ENCODE assay signal across 9 cellular contexts in genomic region chr17:75288359-75288758, GRCh38.
DNase-seq lines count a peak whose midpoint lies in the region; ATAC-seq and TF ChIP-seq lines count a peak whose summit lies in the region.
"Had no signal": no experiment of that assay in that cellular context is flagged by ENCODE, and none has a peak within 500 bp of the region (broad histone marks: within the 10 kb centered on the region; RNA-seq: fewer than 3 reads in every experiment).

No MANE protein-coding gene starts in this region.

- peaks cover 52% of the 10 kb centered on the region for H3K27me3 Mint-ChIP-seq in nephron progenitor cell (ENCODE audit: low read depth, poor library complexity)

- H3K4me1 Mint-ChIP-seq in nephron progenitor cell: peaks cover 39% of the 10 kb centered on the region

- DNase-seq in LNCaP clone FGC (ENCODE audit: low read depth) (no peak), coronary artery (ENCODE audit: low spot score) (no peak), nephron progenitor cell (no peak)
- DNase-seq: activated effector memory CD4-positive, alpha-beta T cell treated with anti-CD3 and anti-CD28 coated beads, Interleukin-2, amount 50 U/mL, for 16 hours had no signal

- peak overlapping the region; percentile 98 for H3K4me3 Mint-ChIP-seq in nephron progenitor cell

- H3K4me2 ChIP-seq in BLaER1: peak overlapping the region; percentile 83

- TF ChIP-seq CTCF in LNCaP clone FGC (IDR thresholded peaks at IDR 0.05; ENCODE audit: control insufficient read depth, extremely low read depth, insufficient read depth) (no peak), coronary artery (IDR thresholded peaks at IDR 0.05) (no peak), nephron progenitor cell (IDR thresholded peaks at IDR 0.05) (no peak)

- ATAC-seq in GM21723 (IDR thresholded peaks at IDR 0.05; ENCODE audit: unreplicated experiment) (no peak), HG03342 (IDR thresholded peaks at IDR 0.05; ENCODE audit: unreplicated experiment) (no peak), HG02884 (IDR thresholded peaks at IDR 0.05; ENCODE audit: unreplicated experiment) (no peak), GM18520 (IDR thresholded peaks at IDR 0.05; ENCODE audit: unreplicated experiment) (no peak)

- no peaks in the 10 kb centered on the region for H3K27me3 ChIP-seq in BLaER1

- H3K9ac ChIP-seq in BLaER1: peak overlapping the region; percentile 90

- no peaks in the 10 kb centered on the region for H4K20me1 ChIP-seq in BLaER1

- no peaks in the 10 kb centered on the region for H3K9me3 ChIP-seq in BLaER1

- H3K4me3 ChIP-seq in BLaER1: peak overlapping the region; percentile 85
- H3K4me3 ChIP-seq in LNCaP clone FGC (ENCODE audit: low read depth, low read length): peak overlapping the region; percentile 83
- H3K4me3 ChIP-seq in coronary artery: peak overlapping the region; percentile 98

- peaks cover 3% of the 10 kb centered on the region for H3K9me3 Mint-ChIP-seq in nephron progenitor cell

- peaks cover 45% of the 10 kb centered on the region for H3K4me1 ChIP-seq in BLaER1

- peaks cover 38% of the 10 kb centered on the region for H3K36me3 ChIP-seq in BLaER1

- peak overlapping the region; percentile 44 for H3K27ac ChIP-seq in BLaER1
- H3K27ac ChIP-seq in coronary artery: no peak overlapping the region

- peaks cover 3% of the 10 kb centered on the region for H3K36me3 Mint-ChIP-seq in nephron progenitor cell (ENCODE audit: low read depth)

- H3K27ac Mint-ChIP-seq in nephron progenitor cell: no peak overlapping the region
